1 cellular context compared by ENCODE assay signal in the genomic region with DNA sequence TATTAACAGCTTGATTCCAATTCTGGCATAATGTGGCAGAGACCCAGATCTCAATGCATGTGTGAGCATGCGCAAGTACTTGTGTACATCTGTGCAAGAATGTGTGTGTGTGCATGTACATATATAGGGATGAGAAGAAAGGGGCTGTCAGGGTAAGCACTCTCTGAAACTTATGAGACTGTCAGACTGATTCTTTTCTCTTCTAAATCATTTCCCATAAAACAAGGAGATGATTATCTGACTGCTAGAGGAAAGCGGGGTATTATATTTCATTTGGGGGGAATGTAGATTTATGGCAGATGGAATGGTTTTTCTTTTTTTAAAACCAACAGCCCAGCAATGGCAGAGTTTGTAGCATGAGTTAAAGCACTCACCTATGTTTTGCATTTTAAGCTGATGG.
TF ChIP-seq lines count a peak whose summit lies in the region.

No MANE protein-coding gene starts in this region.

TF ChIP-seq in HEK293, 187 proteins besides CTCF, POLR2A, EP300 and RAD21 (continued from another document):
- TF ChIP-seq, protein P1, sequence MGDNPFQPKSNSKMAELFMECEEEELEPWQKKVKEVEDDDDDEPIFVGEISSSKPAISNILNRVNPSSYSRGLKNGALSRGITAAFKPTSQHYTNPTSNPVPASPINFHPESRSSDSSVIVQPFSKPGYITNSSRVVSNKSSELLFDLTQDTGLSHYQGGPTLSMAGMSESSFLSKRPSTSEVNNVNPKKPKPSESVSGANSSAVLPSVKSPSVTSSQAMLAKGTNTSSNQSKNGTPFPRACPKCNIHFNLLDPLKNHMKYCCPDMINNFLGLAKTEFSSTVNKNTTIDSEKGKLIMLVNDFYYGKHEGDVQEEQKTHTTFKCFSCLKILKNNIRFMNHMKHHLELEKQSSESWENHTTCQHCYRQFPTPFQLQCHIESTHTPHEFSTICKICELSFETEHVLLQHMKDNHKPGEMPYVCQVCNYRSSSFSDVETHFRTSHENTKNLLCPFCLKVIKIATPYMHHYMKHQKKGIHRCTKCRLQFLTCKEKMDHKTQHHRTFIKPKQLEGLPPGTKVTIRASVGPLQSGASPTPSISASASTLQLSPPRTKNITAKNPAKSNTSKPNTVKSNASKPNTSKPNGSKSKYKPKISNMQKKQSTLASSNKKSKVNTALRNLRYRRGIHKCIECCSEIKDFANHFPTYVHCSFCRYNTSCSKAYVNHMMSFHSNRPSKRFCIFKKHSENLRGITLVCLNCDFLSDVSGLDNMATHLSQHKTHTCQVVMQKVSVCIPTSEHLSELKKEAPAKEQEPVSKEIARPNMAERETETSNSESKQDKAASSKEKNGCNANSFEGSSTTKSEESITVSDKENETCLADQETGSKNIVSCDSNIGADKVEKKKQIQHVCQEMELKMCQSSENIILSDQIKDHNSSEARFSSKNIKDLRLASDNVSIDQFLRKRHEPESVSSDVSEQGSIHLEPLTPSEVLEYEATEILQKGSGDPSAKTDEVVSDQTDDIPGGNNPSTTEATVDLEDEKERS (tag by site-specific recombination; IDR thresholded peaks at IDR 0.05): no peak
- TF ChIP-seq ZNF521 (tag by site-specific recombination; IDR thresholded peaks at IDR 0.05) (no peak), ZNF211 (tag by site-specific recombination; IDR thresholded peaks at IDR 0.05; ENCODE audit: low read depth) (no peak), ZNF791 (tag by site-specific recombination; IDR thresholded peaks at IDR 0.05) (no peak), SALL2 (tag by site-specific recombination; IDR thresholded peaks at IDR 0.05; ENCODE audit: borderline replicate concordance) (no peak), ZNF610 (tag by site-specific recombination; IDR thresholded peaks at IDR 0.05; ENCODE audit: borderline replicate concordance) (no peak), KLF1 (tag by site-specific recombination; IDR thresholded peaks at IDR 0.05) (no peak), ZNF600 (tag by site-specific recombination; IDR thresholded peaks at IDR 0.05) (no peak), KLF8 (tag by site-specific recombination; IDR thresholded peaks at IDR 0.05) (no peak), ZNF707 (tag by site-specific recombination; IDR thresholded peaks at IDR 0.05) (no peak), ZNF792 (tag by site-specific recombination; IDR thresholded peaks at IDR 0.05) (no peak), ZNF585B (tag by site-specific recombination; IDR thresholded peaks at IDR 0.05) (no peak), ZNF830 (tag by site-specific recombination; IDR thresholded peaks at IDR 0.05; ENCODE audit: low read depth) (no peak), ZBTB20 (tag by site-specific recombination; IDR thresholded peaks at IDR 0.05) (no peak), ZNF473 (tag by site-specific recombination; IDR thresholded peaks at IDR 0.05) (no peak)
- TF ChIP-seq, protein P2, sequence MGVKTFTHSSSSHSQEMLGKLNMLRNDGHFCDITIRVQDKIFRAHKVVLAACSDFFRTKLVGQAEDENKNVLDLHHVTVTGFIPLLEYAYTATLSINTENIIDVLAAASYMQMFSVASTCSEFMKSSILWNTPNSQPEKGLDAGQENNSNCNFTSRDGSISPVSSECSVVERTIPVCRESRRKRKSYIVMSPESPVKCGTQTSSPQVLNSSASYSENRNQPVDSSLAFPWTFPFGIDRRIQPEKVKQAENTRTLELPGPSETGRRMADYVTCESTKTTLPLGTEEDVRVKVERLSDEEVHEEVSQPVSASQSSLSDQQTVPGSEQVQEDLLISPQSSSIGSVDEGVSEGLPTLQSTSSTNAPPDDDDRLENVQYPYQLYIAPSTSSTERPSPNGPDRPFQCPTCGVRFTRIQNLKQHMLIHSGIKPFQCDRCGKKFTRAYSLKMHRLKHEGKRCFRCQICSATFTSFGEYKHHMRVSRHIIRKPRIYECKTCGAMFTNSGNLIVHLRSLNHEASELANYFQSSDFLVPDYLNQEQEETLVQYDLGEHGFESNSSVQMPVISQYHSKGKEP (tag by site-specific recombination; IDR thresholded peaks at IDR 0.05): peak; percentile 30; the same call in 1 of the 2 replicates
- TF ChIP-seq, protein P3, sequence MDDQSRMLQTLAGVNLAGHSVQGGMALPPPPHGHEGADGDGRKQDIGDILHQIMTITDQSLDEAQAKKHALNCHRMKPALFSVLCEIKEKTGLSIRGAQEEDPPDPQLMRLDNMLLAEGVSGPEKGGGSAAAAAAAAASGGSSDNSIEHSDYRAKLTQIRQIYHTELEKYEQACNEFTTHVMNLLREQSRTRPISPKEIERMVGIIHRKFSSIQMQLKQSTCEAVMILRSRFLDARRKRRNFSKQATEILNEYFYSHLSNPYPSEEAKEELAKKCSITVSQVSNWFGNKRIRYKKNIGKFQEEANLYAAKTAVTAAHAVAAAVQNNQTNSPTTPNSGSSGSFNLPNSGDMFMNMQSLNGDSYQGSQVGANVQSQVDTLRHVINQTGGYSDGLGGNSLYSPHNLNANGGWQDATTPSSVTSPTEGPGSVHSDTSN (CRISPR knock-in tag; IDR thresholded peaks at IDR 0.05): no peak
- TF ChIP-seq, protein P4, sequence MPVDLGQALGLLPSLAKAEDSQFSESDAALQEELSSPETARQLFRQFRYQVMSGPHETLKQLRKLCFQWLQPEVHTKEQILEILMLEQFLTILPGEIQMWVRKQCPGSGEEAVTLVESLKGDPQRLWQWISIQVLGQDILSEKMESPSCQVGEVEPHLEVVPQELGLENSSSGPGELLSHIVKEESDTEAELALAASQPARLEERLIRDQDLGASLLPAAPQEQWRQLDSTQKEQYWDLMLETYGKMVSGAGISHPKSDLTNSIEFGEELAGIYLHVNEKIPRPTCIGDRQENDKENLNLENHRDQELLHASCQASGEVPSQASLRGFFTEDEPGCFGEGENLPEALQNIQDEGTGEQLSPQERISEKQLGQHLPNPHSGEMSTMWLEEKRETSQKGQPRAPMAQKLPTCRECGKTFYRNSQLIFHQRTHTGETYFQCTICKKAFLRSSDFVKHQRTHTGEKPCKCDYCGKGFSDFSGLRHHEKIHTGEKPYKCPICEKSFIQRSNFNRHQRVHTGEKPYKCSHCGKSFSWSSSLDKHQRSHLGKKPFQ (tag by site-specific recombination; IDR thresholded peaks at IDR 0.05): no peak
- TF ChIP-seq, protein P5, sequence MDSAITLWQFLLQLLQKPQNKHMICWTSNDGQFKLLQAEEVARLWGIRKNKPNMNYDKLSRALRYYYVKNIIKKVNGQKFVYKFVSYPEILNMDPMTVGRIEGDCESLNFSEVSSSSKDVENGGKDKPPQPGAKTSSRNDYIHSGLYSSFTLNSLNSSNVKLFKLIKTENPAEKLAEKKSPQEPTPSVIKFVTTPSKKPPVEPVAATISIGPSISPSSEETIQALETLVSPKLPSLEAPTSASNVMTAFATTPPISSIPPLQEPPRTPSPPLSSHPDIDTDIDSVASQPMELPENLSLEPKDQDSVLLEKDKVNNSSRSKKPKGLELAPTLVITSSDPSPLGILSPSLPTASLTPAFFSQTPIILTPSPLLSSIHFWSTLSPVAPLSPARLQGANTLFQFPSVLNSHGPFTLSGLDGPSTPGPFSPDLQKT (IDR thresholded peaks at IDR 0.05; ENCODE audit: borderline replicate concordance, low read depth, low read length): no peak
- TF ChIP-seq, protein P6, sequence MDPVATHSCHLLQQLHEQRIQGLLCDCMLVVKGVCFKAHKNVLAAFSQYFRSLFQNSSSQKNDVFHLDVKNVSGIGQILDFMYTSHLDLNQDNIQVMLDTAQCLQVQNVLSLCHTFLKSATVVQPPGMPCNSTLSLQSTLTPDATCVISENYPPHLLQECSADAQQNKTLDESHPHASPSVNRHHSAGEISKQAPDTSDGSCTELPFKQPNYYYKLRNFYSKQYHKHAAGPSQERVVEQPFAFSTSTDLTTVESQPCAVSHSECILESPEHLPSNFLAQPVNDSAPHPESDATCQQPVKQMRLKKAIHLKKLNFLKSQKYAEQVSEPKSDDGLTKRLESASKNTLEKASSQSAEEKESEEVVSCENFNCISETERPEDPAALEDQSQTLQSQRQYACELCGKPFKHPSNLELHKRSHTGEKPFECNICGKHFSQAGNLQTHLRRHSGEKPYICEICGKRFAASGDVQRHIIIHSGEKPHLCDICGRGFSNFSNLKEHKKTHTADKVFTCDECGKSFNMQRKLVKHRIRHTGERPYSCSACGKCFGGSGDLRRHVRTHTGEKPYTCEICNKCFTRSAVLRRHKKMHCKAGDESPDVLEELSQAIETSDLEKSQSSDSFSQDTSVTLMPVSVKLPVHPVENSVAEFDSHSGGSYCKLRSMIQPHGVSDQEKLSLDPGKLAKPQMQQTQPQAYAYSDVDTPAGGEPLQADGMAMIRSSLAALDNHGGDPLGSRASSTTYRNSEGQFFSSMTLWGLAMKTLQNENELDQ (tag by site-specific recombination; IDR thresholded peaks at IDR 0.05; ENCODE audit: low read depth): no peak
